23 cellular contexts compared by ENCODE assay signal in genomic region chr5:149915392-149916260, GRCh38. TPM values are rescaled to one million over a fixed set of nuclear protein-coding genes. Genes with fewer than 3 reads are reported as not detected.
DNase-seq lines count a peak whose midpoint lies in the region; TF ChIP-seq lines count a peak whose summit lies in the region.
"Had no signal": no experiment of that assay in that cellular context is flagged by ENCODE, and none has a peak within 500 bp of the region (broad histone marks: within the 10 kb centered on the region; RNA-seq: fewer than 3 reads in every experiment).

No MANE protein-coding gene starts in this region.

- H3K79me2 ChIP-seq in mammary epithelial cell (ENCODE audit: insufficient read depth, low read length), result no peaks in the 10 kb centered on the region

- no TSS peak for BruUV-seq in mammary epithelial cell (replicated peaks; lab: Mats Ljungman, UMichigan)

- H3K27ac ChIP-seq in mammary epithelial cell (ENCODE audit: insufficient read depth, low read depth, low read length), result peak overlapping the region; percentile 56
- peak overlapping the region; percentile 61 for H3K27ac ChIP-seq in mesenchymal stem cell (ENCODE audit: low read length, poor library complexity, severe bottlenecking)
- H3K27ac ChIP-seq: heart right ventricle, spleen had no signal

- peak overlapping the region; percentile 46 for H3K4me2 ChIP-seq in mammary epithelial cell (ENCODE audit: insufficient read depth, low read depth, low read length)
- H3K4me2 ChIP-seq in mesenchymal stem cell (ENCODE audit: low read length, poor library complexity, severe bottlenecking), result no peak overlapping the region

- intact Hi-C loops in mammary epithelial cell (cut with micrococcal nuclease), result loop anchor here (1.0 kb wide), 2 partner anchors 24 to 44 kb away; no protein-coding TSS in a partner anchor

- H3K4me3 ChIP-seq in mammary epithelial cell (replicated peaks in 1 of 3; ENCODE audit: insufficient read depth in 1 of 3, low read depth in 2 of 3, low read length in 3 of 3) (no peak overlapping the region), mesenchymal stem cell (ENCODE audit: insufficient read depth in 1 of 2, low read depth in 1 of 2, low read length in 2 of 2) (no peak overlapping the region)
- H3K4me3 ChIP-seq: heart right ventricle, spleen had no signal

- H2BK15ac ChIP-seq in mesenchymal stem cell (ENCODE audit: low read depth, poor library complexity, severe bottlenecking), result no peak overlapping the region

- no peaks in the 10 kb centered on the region for H3K79me1 ChIP-seq in mesenchymal stem cell (replicated peaks; ENCODE audit: low read length, poor library complexity, severe bottlenecking)

- peak overlapping the region; percentile 40 for H2AFZ ChIP-seq in mammary epithelial cell (ENCODE audit: low read depth, low read length)
- H2AFZ ChIP-seq in mesenchymal stem cell (ENCODE audit: low read depth, low read length), result no peak overlapping the region

- H3K9ac ChIP-seq in mammary epithelial cell (ENCODE audit: insufficient read depth, low read length), result no peak overlapping the region
- no peak overlapping the region for H3K9ac ChIP-seq in mesenchymal stem cell (ENCODE audit: low read length)

- H3K27me3 ChIP-seq in mammary epithelial cell (ENCODE audit: insufficient read depth, low read length) (no peaks in the 10 kb centered on the region), mesenchymal stem cell (ENCODE audit: control insufficient read depth in 1 of 2, insufficient read depth in 1 of 2, low read length in 2 of 2) (peaks cover 0 to 18% of the 10 kb centered on the region in 2 experiments)
- H3K27me3 ChIP-seq: spleen had no signal

- DNase-seq in Daoy (ENCODE audit: low read depth) (peak; percentile 32), NCI-H226 (peak; percentile 24), mammary epithelial cell (peak; percentile 82), mesenchymal stem cell (no peak), NOMO-1 (lab: John Stamatoyannopoulos, UW; ENCODE audit: unreplicated experiment in 2 of 2) (no peak), G401 (ENCODE audit: low spot score) (no peak), GF-D8 (lab: John Stamatoyannopoulos, UW) (no peak), GM19240 (ENCODE audit: insufficient read length, low spot score) (no peak)
- DNase-seq: activated gamma-delta T cell treated with Interleukin-2 at 50 U/mL for 16 hours; amygdala; C1 segment of cervical spinal cord; DMS 273 treated with DMSO at 0.1 percent for 48 hours; effector memory CD8-positive, alpha-beta T cell; H9; heart right ventricle; MV-4-11; NCI-H1930; Right ventricle myocardium superior; spleen; substantia nigra had no signal

- dilution Hi-C loops in mammary epithelial cell (cut with HindIII; ENCODE audit: low sequenced_read_pairs), result no loop called here

- H2BK12ac ChIP-seq in mesenchymal stem cell (ENCODE audit: low read length in 2 of 2), result no peak overlapping the region

- peak overlapping the region; percentile 23 for H2AK5ac ChIP-seq in mesenchymal stem cell (ENCODE audit: low read length, severe bottlenecking)

- H3K9me3 ChIP-seq in mammary epithelial cell (replicated peaks; ENCODE audit: insufficient read depth, low read length) (no peaks in the 10 kb centered on the region), mesenchymal stem cell (ENCODE audit: control insufficient read depth, low read length) (no peaks in the 10 kb centered on the region)
- H3K9me3 ChIP-seq: heart right ventricle, spleen had no signal

- CTCF ChIA-PET in mammary epithelial cell (lab: Charles Lee; ENCODE audit: low non-redundant PET), result interaction anchor here (0.6 kb wide), 1 partner anchor 312 kb away, joined by 3 read pairs; no protein-coding TSS in a partner anchor

- WGBS in mammary epithelial cell (ENCODE audit: low coverage, missing lambda C conversion rate), result 24% methylated on average over 7 of the region's 7 CpGs
- 88% methylated on average over 6 of the region's 7 CpGs for WGBS in mesenchymal stem cell

- no peaks in the 10 kb centered on the region for H3K36me3 ChIP-seq in mammary epithelial cell (ENCODE audit: insufficient read depth, low read length)
- H3K36me3 ChIP-seq in mesenchymal stem cell (ENCODE audit: control insufficient read depth in 1 of 2, insufficient read depth in 2 of 2, low read depth in 1 of 2, low read length in 2 of 2), result no peaks in the 10 kb centered on the region
- H3K36me3 ChIP-seq: heart right ventricle, spleen had no signal

- in situ Hi-C loops in mammary epithelial cell (cut with MboI; ENCODE audit: low sequenced_read_pairs in 2 of 2) (no loop called here), G401 (cut with HindIII; ENCODE audit: low sequenced_read_pairs) (no loop called here)

- no peak overlapping the region for H4K8ac ChIP-seq in mesenchymal stem cell (ENCODE audit: low read length)

- no peak overlapping the region for H3K4ac ChIP-seq in mesenchymal stem cell (ENCODE audit: low read depth in 1 of 2, low read length in 2 of 2)

- no peak overlapping the region for H4K91ac ChIP-seq in mesenchymal stem cell (ENCODE audit: low read length)

- no peak overlapping the region for H2BK5ac ChIP-seq in mesenchymal stem cell (ENCODE audit: low read depth, low read length, poor library complexity, severe bottlenecking)

- peak in 1 of 2 donors; percentile 8 for TF ChIP-seq CTCF in mammary epithelial cell (conservative IDR thresholded peaks at IDR 0.05 in 1 of 2, IDR thresholded peaks at IDR 0.05 in 1 of 2; ENCODE audit: extremely low read depth in 1 of 2, insufficient read depth in 1 of 2, low read depth in 1 of 2, low read length in 2 of 2)

- H3K4me1 ChIP-seq in mammary epithelial cell (ENCODE audit: insufficient read depth, low read length) (peaks cover 41% of the 10 kb centered on the region), mesenchymal stem cell (ENCODE audit: control insufficient read depth, insufficient read depth, low read depth, low read length) (peaks cover 12% of the 10 kb centered on the region)

- no peak overlapping the region for H3K18ac ChIP-seq in mesenchymal stem cell (ENCODE audit: low read depth in 1 of 2, low read length in 2 of 2)

- no peak overlapping the region for H2BK120ac ChIP-seq in mesenchymal stem cell (ENCODE audit: low read depth, low read length)

- no peaks in the 10 kb centered on the region for H4K20me1 ChIP-seq in mammary epithelial cell (ENCODE audit: insufficient read depth, low read length)

- H3K14ac ChIP-seq in mesenchymal stem cell (ENCODE audit: low read length in 2 of 2), result no peak overlapping the region

- H3K23ac ChIP-seq in mesenchymal stem cell (ENCODE audit: low read length in 2 of 2), result no peak overlapping the region

RNA-seq across cellular contexts. Expression of gene PDE6A, which starts 29.0 kb away (rescaled TPM):
- total RNA-seq in Daoy (2014; rRNA removed; shearing (Covaris generic)), result not detected in 2 replicates
- under 1 TPM; 0.07 to 0.17 TPM for total RNA-seq in mammary epithelial cell
- polyA plus RNA-seq in mammary epithelial cell, result 0.06 TPM
- not detected for polyA minus RNA-seq in mammary epithelial cell
- polyA plus RNA-seq in mesenchymal stem cell (2013, experiment 1 of 2), result 0.01 TPM
- 0.03 TPM for polyA plus RNA-seq in mesenchymal stem cell (2013, experiment 2 of 2)
- total RNA-seq in G401 (2014; rRNA removed; shearing (Covaris generic)), result not detected in 2 replicates
- total RNA-seq: H9; mesenteric fat pad; natural killer cell treated with Interleukin-12 subunit alpha and Interleukin-12 subunit beta and Interleukin-15 and Interleukin-18, amount 100 ng/mL, for 72 hours; pulmonary artery endothelial cell; spleen had no signal
- polyA plus RNA-seq: spleen had no signal

RNA-seq across cellular contexts. Expression of gene SLC26A2, which starts 44.9 kb away (rescaled TPM):
- total RNA-seq in Daoy (2014; rRNA removed; shearing (Covaris generic)), result 9.3 and 11.1 TPM in 2 replicates
- total RNA-seq in mammary epithelial cell, result 10 to 100 TPM; 18.1 to 63.2 TPM
- 12.8 TPM for polyA plus RNA-seq in mammary epithelial cell
- 39.1 TPM for polyA minus RNA-seq in mammary epithelial cell
- 11.6 TPM for polyA plus RNA-seq in mesenchymal stem cell (2013, experiment 1 of 2)
- polyA plus RNA-seq in mesenchymal stem cell (2013, experiment 2 of 2), result 11.9 TPM
- total RNA-seq in G401 (2014; rRNA removed; shearing (Covaris generic)), result 4.8 and 10.2 TPM in 2 replicates

Comparison
In these comparisons a context has a peak if more than half of its experiments do, and no peak if none do; other contexts are left out.
1. DNase-seq: peak in Daoy (single experiment), NCI-H226 (single experiment) and mammary epithelial cell (single experiment); none in mesenchymal stem cell (single experiment), NOMO-1 (0 of 2), G401 (single experiment), GF-D8 (single experiment) and GM19240 (single experiment).